In the genomic region with DNA sequence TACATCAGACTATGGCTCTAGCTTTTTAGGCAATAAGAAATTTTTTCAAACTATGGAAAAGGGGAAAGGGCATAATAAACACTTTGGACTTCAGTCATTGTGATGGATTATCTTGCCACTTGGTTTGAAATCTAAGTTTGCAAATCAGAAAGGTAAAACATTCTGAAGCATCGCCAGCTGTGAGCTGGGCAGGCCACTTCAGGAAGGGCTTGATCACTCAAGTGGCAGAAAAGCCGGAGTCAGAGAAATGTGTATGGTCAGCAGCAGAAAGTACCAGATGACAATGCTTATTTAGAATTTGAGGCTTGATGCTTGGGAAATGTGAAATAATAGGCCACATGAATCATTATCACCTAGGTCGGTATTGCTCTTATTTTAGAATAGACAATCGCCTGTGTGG, we compare ENCODE assay signal across 19 cellular contexts.
DNase-seq lines count a peak whose midpoint lies in the region; ATAC-seq and TF ChIP-seq lines count a peak whose summit lies in the region.
"Had no signal": no experiment of that assay in that cellular context is flagged by ENCODE, and none has a peak within 500 bp of the region (broad histone marks: within the 10 kb centered on the region; RNA-seq: fewer than 3 reads in every experiment).

No MANE protein-coding gene starts in this region.

- no peak overlapping the region for H3K4me2 ChIP-seq in GM23338
- H3K4me2 ChIP-seq: BLaER1 had no signal

- H3K27me3 Mint-ChIP-seq in GM23338 (ENCODE audit: insufficient read depth, low read depth, poor library complexity) = peaks cover 3% of the 10 kb centered on the region
- peaks cover 15 to 29% of the 10 kb centered on the region in 2 donors for H3K27me3 Mint-ChIP-seq in CD8-positive, alpha-beta memory T cell

- H3K27me3 ChIP-seq in GM23338 (ENCODE audit: insufficient read depth) = no peaks in the 10 kb centered on the region
- H3K27me3 ChIP-seq in CD8-positive, alpha-beta memory T cell (ENCODE audit: insufficient read depth, low read length, poor library complexity, severe bottlenecking) = no peaks in the 10 kb centered on the region
- H3K27me3 ChIP-seq: BE2C, BLaER1 had no signal

- H3K9me2 ChIP-seq in GM23338 (ENCODE audit: insufficient read depth) = 0 out of 2 replicates have a peak, but pooled peaks cover 3% of the 10 kb centered on the region

- no peaks in the 10 kb centered on the region for H4K20me1 ChIP-seq in GM23338 (replicated peaks; ENCODE audit: insufficient read depth)
- H4K20me1 ChIP-seq: BLaER1 had no signal

- H3K9me3 ChIP-seq in CD8-positive, alpha-beta memory T cell (ENCODE audit: low read length) = no peaks in the 10 kb centered on the region
- H3K9me3 ChIP-seq: BE2C, Caco-2 had no signal

- no peaks in the 10 kb centered on the region for H3K36me3 ChIP-seq in GM23338 (ENCODE audit: insufficient read depth)
- H3K36me3 ChIP-seq in CD8-positive, alpha-beta memory T cell (ENCODE audit: insufficient read depth, low read length) = no peaks in the 10 kb centered on the region
- H3K36me3 ChIP-seq: BE2C, BLaER1 had no signal

- CTCF ChIA-PET in CD8-positive, alpha-beta memory T cell (lab: Charles Lee) = no interaction called here

- 0 out of 2 replicates have a peak overlapping the region, but pooled peaks have one; percentile 38 for H2AFZ ChIP-seq in GM23338

- no peaks in the 10 kb centered on the region for H3F3A ChIP-seq in GM23338 (replicated peaks; ENCODE audit: low read depth)

- POLR2A ChIA-PET in CD8-positive, alpha-beta memory T cell (lab: Charles Lee) = no interaction called here

- DNase-seq in DMS79 treated with DMSO at 0.1 percent for 48 hours (lab: John Stamatoyannopoulos, UW) (peak; percentile 9), DMS79 (lab: John Stamatoyannopoulos, UW) (no peak), NCI-H510A treated with DMSO at 0.1 percent for 48 hours (lab: John Stamatoyannopoulos, UW) (peak; percentile 35), NCI-H510A (lab: John Stamatoyannopoulos, UW) (no peak), GM23338 (ENCODE audit: low spot score) (no peak), NOMO-1 (lab: John Stamatoyannopoulos, UW; ENCODE audit: unreplicated experiment in 2 of 2) (no peak)
- no peak for DNase-seq in CD8-positive, alpha-beta memory T cell
- DNase-seq: 8988T; ACHN; BE2C; C1 segment of cervical spinal cord; Caco-2; Calu3; CD4-positive, alpha-beta memory T cell; CD4-positive, CD25-positive, alpha-beta regulatory T cell; GF-D8 had no signal

- peaks cover 8% of the 10 kb centered on the region; the same call in 2 of the 3 replicates for H3K36me3 Mint-ChIP-seq in GM23338 (ENCODE audit: low read depth)
- no peaks in the 10 kb centered on the region for H3K36me3 Mint-ChIP-seq in CD8-positive, alpha-beta memory T cell
- H3K36me3 Mint-ChIP-seq: CD14-positive monocyte; CD4-positive, alpha-beta memory T cell; CD4-positive, CD25-positive, alpha-beta regulatory T cell had no signal

- no peak overlapping the region for H3K27ac Mint-ChIP-seq in GM23338
- no peak overlapping the region for H3K27ac Mint-ChIP-seq in CD8-positive, alpha-beta memory T cell
- H3K27ac Mint-ChIP-seq: CD14-positive monocyte; CD4-positive, alpha-beta memory T cell; CD4-positive, CD25-positive, alpha-beta regulatory T cell had no signal

- no peaks in the 10 kb centered on the region for H3K79me2 ChIP-seq in GM23338 (replicated peaks; ENCODE audit: insufficient read depth)

- H3K9me3 Mint-ChIP-seq in GM23338 = peaks cover 11% of the 10 kb centered on the region; the same call in 2 of the 3 replicates
- H3K9me3 Mint-ChIP-seq in CD8-positive, alpha-beta memory T cell = peaks cover 4 to 11% (median 9%) of the 10 kb centered on the region in 5 donors

- H3K4me1 Mint-ChIP-seq in GM23338 = peaks cover 8% of the 10 kb centered on the region
- H3K4me1 Mint-ChIP-seq in CD8-positive, alpha-beta memory T cell = no peaks in the 10 kb centered on the region
- H3K4me1 Mint-ChIP-seq: CD14-positive monocyte; CD4-positive, CD25-positive, alpha-beta regulatory T cell had no signal

- peaks cover 7% of the 10 kb centered on the region; the same call in 1 of the 2 replicates for H3K4me1 ChIP-seq in GM23338 (ENCODE audit: insufficient read depth)
- H3K4me1 ChIP-seq in CD8-positive, alpha-beta memory T cell (ENCODE audit: insufficient read depth, low read length) = no peaks in the 10 kb centered on the region
- H3K4me1 ChIP-seq: BE2C, Caco-2 had no signal

- no peak for TF ChIP-seq CTCF in GM23338 (conservative IDR thresholded peaks at IDR 0.05; ENCODE audit: low read depth in 2 of 2)

- no peak overlapping the region for H3K4me3 Mint-ChIP-seq in GM23338
- H3K4me3 Mint-ChIP-seq in CD8-positive, alpha-beta memory T cell = no peak overlapping the region
- H3K4me3 Mint-ChIP-seq: CD14-positive monocyte; CD4-positive, alpha-beta memory T cell; CD4-positive, CD25-positive, alpha-beta regulatory T cell had no signal

- no peak overlapping the region for H3K4me3 ChIP-seq in GM23338
- H3K4me3 ChIP-seq in CD8-positive, alpha-beta memory T cell (ENCODE audit: low read length) = no peak overlapping the region
- H3K4me3 ChIP-seq: BLaER1 had no signal

- ATAC-seq in GM23338 = no peak

- H3K27ac ChIP-seq in GM23338 (ENCODE audit: low read depth) = no peak overlapping the region
- peak overlapping the region; percentile 6 for H3K27ac ChIP-seq in temporal lobe (ENCODE audit: low read depth, low read length)
- H3K27ac ChIP-seq in CD8-positive, alpha-beta memory T cell (ENCODE audit: low read depth, low read length) = no peak overlapping the region
- H3K27ac ChIP-seq: BLaER1 had no signal

TF ChIP-seq in GM23338, 12 proteins besides CTCF, POLR2A, EP300 and RAD21 (continues in another document):
- TF ChIP-seq JUNB (IDR thresholded peaks at IDR 0.05; ENCODE audit: unreplicated experiment) (no peak), REST (IDR thresholded peaks at IDR 0.05; ENCODE audit: unreplicated experiment) (no peak), STAT1 (IDR thresholded peaks at IDR 0.05; ENCODE audit: unreplicated experiment) (no peak), POLR2AphosphoS5 (IDR thresholded peaks at IDR 0.05; ENCODE audit: low read depth) (no peak), ZNF114 (CRISPR knock-in tag; IDR thresholded peaks at IDR 0.05) (no peak), ZNF331 (CRISPR knock-in tag; IDR thresholded peaks at IDR 0.05; ENCODE audit: low read depth) (no peak), NANOG (IDR thresholded peaks at IDR 0.05; ENCODE audit: borderline replicate concordance) (no peak), ETS1 (IDR thresholded peaks at IDR 0.05) (no peak), CREB1 (CRISPR knock-in tag; IDR thresholded peaks at IDR 0.05; ENCODE audit: low read depth) (no peak)

Comparison
In these comparisons a context has a peak if more than half of its experiments do, and no peak if none do; other contexts are left out.
1. DNase-seq: peak in DMS79 treated with DMSO at 0.1 percent for 48 hours (single experiment) and NCI-H510A treated with DMSO at 0.1 percent for 48 hours (single experiment); none in DMS79 (single experiment), NCI-H510A (single experiment), GM23338 (single experiment), NOMO-1 (0 of 2) and CD8-positive, alpha-beta memory T cell (0 of 5).